ENCODE assay signal across 8 cellular contexts in genomic region chr6:26053929-26054658, GRCh38. TPM values are rescaled to one million over a fixed set of nuclear protein-coding genes. Genes with fewer than 3 reads are reported as not detected.
A peak's percentile ranks its signal among the peaks of the same experiment; 100 is the strongest.
DNase-seq lines count a peak whose midpoint lies in the region; ATAC-seq and TF ChIP-seq lines count a peak whose summit lies in the region.

No MANE protein-coding gene starts in this region.

- intact Hi-C loops in transverse colon (cut with DNase I; ENCODE audit: low total_unique reads) = no loop called here

- DNase-seq in BE2C (no peak), transverse colon (no peak), NCI-H1694 (lab: John Stamatoyannopoulos, UW) (no peak)

- ATAC-seq in GM18520 (IDR thresholded peaks at IDR 0.05; ENCODE audit: unreplicated experiment) (no peak), GM21526 (IDR thresholded peaks at IDR 0.05; ENCODE audit: low FRiP score, unreplicated experiment) (no peak)

- no peaks in the 10 kb centered on the region for H3K36me3 ChIP-seq in BE2C
- no peaks in the 10 kb centered on the region for H3K36me3 ChIP-seq in HUES6 (ENCODE audit: control insufficient read depth, insufficient read depth, low read length)
- H3K36me3 ChIP-seq in liver (ENCODE audit: control insufficient read depth in 4 of 4, insufficient read depth in 3 of 4, low read depth in 1 of 4, low read length in 3 of 4) = no peaks in the 10 kb centered on the region
- H3K36me3 ChIP-seq in transverse colon = no peaks in the 10 kb centered on the region

- in situ Hi-C loops in transverse colon (cut with MboI; ENCODE audit: low pct_ligation_motif_present in 1 of 4, low pct_unique_long_range_greater_than_20kb in 1 of 4, low sequenced_read_pairs in 3 of 4) = no loop called here

- H3K4me1 ChIP-seq in BE2C (peaks cover 9% of the 10 kb centered on the region), HUES6 (ENCODE audit: control insufficient read depth, insufficient read depth, low read length) (peaks cover 18% of the 10 kb centered on the region), liver (ENCODE audit: control insufficient read depth in 4 of 4, insufficient read depth in 4 of 4, low read length in 3 of 4) (peaks cover 2 to 16% (median 6%) of the 10 kb centered on the region in 4 donors), transverse colon (peaks cover 0 to 32% (median 13%) of the 10 kb centered on the region in 4 donors)

- TF ChIP-seq POLR2A in transverse colon (IDR thresholded peaks at IDR 0.05) = no peak

- H3K27me3 ChIP-seq in BE2C (no peaks in the 10 kb centered on the region), HUES6 (ENCODE audit: control insufficient read depth, insufficient read depth, low read length) (no peaks in the 10 kb centered on the region), liver (ENCODE audit: control insufficient read depth in 4 of 4, insufficient read depth in 4 of 4, low read length in 3 of 4) (no peaks in the 10 kb centered on the region), transverse colon (no peaks in the 10 kb centered on the region)

- no peak for TF ChIP-seq EP300 in transverse colon (IDR thresholded peaks at IDR 0.05; ENCODE audit: low read depth)

- no peak for TF ChIP-seq RAD21 in liver (IDR thresholded peaks at IDR 0.05)

- H3K27ac ChIP-seq in HUES6 (ENCODE audit: low read depth, low read length) (peak overlapping the region; percentile 100), angular gyrus (ENCODE audit: low read depth, low read length) (peak overlapping the region; percentile 57), liver (ENCODE audit: low read depth in 1 of 2, low read length in 2 of 2) (peak overlapping the region; percentile 92 to 95), transverse colon (peak overlapping the region; percentile 92 to 100 (median 96))

- TF ChIP-seq CTCF in BE2C (IDR thresholded peaks at IDR 0.05; ENCODE audit: low read depth, low read length) (no peak), liver (IDR thresholded peaks at IDR 0.05; ENCODE audit: low read depth, low read length, missing input control) (no peak), transverse colon (IDR thresholded peaks at IDR 0.05) (no peak)

- WGBS in liver = 52% methylated on average over 6 of the region's 6 CpGs
- WGBS in transverse colon (ENCODE audit: low coverage in 1 of 2), 2 donors = 34 to 51% methylated on average over 5 to 6 of the region's 6 CpGs

- H3K9ac ChIP-seq in HUES6 (ENCODE audit: low read length) (peak overlapping the region; percentile 98), liver (ENCODE audit: low read depth in 1 of 2, low read length in 2 of 2) (peak overlapping the region; percentile 75 to 100)

- no peaks in the 10 kb centered on the region for H3K9me3 ChIP-seq in BE2C
- no peaks in the 10 kb centered on the region for H3K9me3 ChIP-seq in HUES6 (ENCODE audit: control insufficient read depth, insufficient read depth, low read depth, low read length)
- H3K9me3 ChIP-seq in liver (ENCODE audit: control insufficient read depth in 4 of 4, low read length in 3 of 4) = no peaks in the 10 kb centered on the region
- no peaks in the 10 kb centered on the region for H3K9me3 ChIP-seq in transverse colon

- H3K4me3 ChIP-seq in BE2C (ENCODE audit: low read depth, low read length) = peak overlapping the region; percentile 86
- peak overlapping the region; percentile 77 for H3K4me3 ChIP-seq in HUES6 (ENCODE audit: low read depth, low read length)
- H3K4me3 ChIP-seq in liver (ENCODE audit: low read depth in 1 of 3, low read length in 3 of 3) = peak overlapping the region; percentile 20 to 94 (median 66)
- peak overlapping the region; percentile 45 to 90 (median 62) for H3K4me3 ChIP-seq in transverse colon

TF ChIP-seq in liver, 16 proteins besides CTCF, POLR2A, EP300 and RAD21:
- no peak for TF ChIP-seq HNF4A (conservative IDR thresholded peaks at IDR 0.05)
- no peak for TF ChIP-seq HNF4G (IDR thresholded peaks at IDR 0.05)
- TF ChIP-seq ATF3 (IDR thresholded peaks at IDR 0.05) = no peak
- TF ChIP-seq RXRA (IDR thresholded peaks at IDR 0.05) = no peak
- TF ChIP-seq SP1 (IDR thresholded peaks at IDR 0.05) = no peak
- TF ChIP-seq JUND (IDR thresholded peaks at IDR 0.05) = no peak
- no peak for TF ChIP-seq EGR1 (IDR thresholded peaks at IDR 0.05; ENCODE audit: low read depth in 2 of 2)

RNA-seq across cellular contexts. Expression of gene HFE, which starts 33.1 kb away (rescaled TPM):
- polyA plus RNA-seq in BE2C (2012; ENCODE audit: insufficient read depth, insufficient read length, low read depth) = not detected
- total RNA-seq in liver (10 to 100 TPM in 1 of 2 donors, 1 to 10 TPM in 1; 6.7 to 12.7 TPM), transverse colon (1 to 10 TPM; 1.6 to 7.8 (median 5.0) TPM)
- polyA plus RNA-seq in liver = 1 to 10 TPM; 6.3 to 9.6 TPM
